Comparison of ENCODE assay signal across 15 cellular contexts in the genomic region with DNA sequence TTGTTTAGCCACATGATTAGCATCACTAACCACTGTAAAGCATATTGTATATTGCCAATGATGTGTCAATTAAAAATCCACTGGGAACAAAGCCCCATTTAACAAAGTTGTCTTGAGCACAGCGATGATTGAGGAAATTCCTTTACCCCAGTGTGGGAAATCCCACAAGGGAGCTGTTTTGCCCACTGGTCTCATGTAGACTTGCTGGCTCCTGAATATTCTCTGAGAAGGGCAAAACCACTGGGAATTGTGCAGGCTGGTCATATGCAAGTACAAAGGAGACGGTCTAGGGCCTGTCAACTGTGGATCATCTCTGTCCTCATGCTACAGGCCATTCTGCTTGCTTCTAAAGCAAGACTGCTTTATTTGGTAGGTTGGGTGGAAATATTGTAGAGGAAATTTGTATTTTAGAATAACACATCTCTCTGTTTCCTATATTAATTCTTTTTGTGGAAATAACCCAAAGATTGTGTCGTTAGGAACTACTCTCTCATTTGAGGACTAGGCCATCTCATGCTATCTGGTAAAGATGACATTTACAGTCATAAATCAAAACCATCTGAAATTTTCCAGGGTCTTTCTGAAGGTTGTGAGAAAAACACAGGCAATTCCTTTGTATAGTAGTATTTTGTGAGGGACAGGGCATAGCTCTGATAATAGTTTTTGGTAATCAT.
DNase-seq lines count a peak whose midpoint lies in the region; ATAC-seq and TF ChIP-seq lines count a peak whose summit lies in the region.
"Had no signal": no experiment of that assay in that cellular context is flagged by ENCODE, and none has a peak within 500 bp of the region (broad histone marks: within the 10 kb centered on the region; RNA-seq: fewer than 3 reads in every experiment).

No MANE protein-coding gene starts in this region.

- H2BK12ac ChIP-seq in mesenchymal stem cell (ENCODE audit: low read length in 2 of 2) = no peak overlapping the region

- H3K9me3 Mint-ChIP-seq in CD8-positive, alpha-beta T cell = no peaks in the 10 kb centered on the region
- H3K9me3 Mint-ChIP-seq in activated T-helper 2 cell treated with anti-CD3 and anti-CD28 coated beads, Interferon-gamma antibody, Interleukin-2, Interleukin-4, amounts not matched to agents 10 μg/mL and 5 μg/mL and 100 μg/mL, durations not matched to agents 14 hours and 24 hours and 36 hours = peaks cover 11% of the 10 kb centered on the region

- no peak overlapping the region for H2AK5ac ChIP-seq in mesenchymal stem cell (ENCODE audit: low read length, severe bottlenecking)

- H3K27me3 Mint-ChIP-seq in CD8-positive, alpha-beta T cell (ENCODE audit: low read depth) = no peaks in the 10 kb centered on the region
- H3K27me3 Mint-ChIP-seq in activated T-helper 2 cell treated with anti-CD3 and anti-CD28 coated beads, Interferon-gamma antibody, Interleukin-2, Interleukin-4, amounts not matched to agents 10 μg/mL and 5 μg/mL and 100 μg/mL, durations not matched to agents 14 hours and 24 hours and 36 hours (ENCODE audit: low read depth) = no peaks in the 10 kb centered on the region

- DNase-seq in CD8-positive, alpha-beta T cell = no peak
- no peak for DNase-seq in activated T-helper 2 cell treated with anti-CD3 and anti-CD28 coated beads, Interferon-gamma antibody, Interleukin-2, Interleukin-4, amounts not matched to agents 10 μg/mL and 5 μg/mL and 100 μg/mL, durations not matched to agents 14 hours and 24 hours and 36 hours (ENCODE audit: low spot score)
- DNase-seq in mesenchymal stem cell (peak; percentile 6), NCI-H748 (lab: John Stamatoyannopoulos, UW; ENCODE audit: unreplicated experiment) (no peak)
- DNase-seq in stimulated activated CD4-positive, alpha-beta T cell treated with anti-CD3 and anti-CD28 coated beads, Interleukin-4, amount 100 ng/mL, for 1 hour = no peak
- DNase-seq: activated CD4-positive, alpha-beta T cell treated with anti-CD3 and anti-CD28 coated beads for 48 hours; left ventricle myocardium inferior; NCI-H1417; NCI-H524; PC-9 had no signal

- no peak overlapping the region for H3K9ac ChIP-seq in mesenchymal stem cell (ENCODE audit: low read length)
- H3K9ac ChIP-seq: BLaER1 had no signal

- no peak overlapping the region for H2BK5ac ChIP-seq in mesenchymal stem cell (ENCODE audit: low read depth, low read length, poor library complexity, severe bottlenecking)

- H3K4ac ChIP-seq in mesenchymal stem cell (ENCODE audit: low read depth in 1 of 2, low read length in 2 of 2) = no peak overlapping the region

- no peak overlapping the region for H3K27ac ChIP-seq in CD8-positive, alpha-beta T cell (ENCODE audit: low read depth, low read length)
- no peak overlapping the region for H3K27ac ChIP-seq in mesenchymal stem cell (ENCODE audit: low read length, poor library complexity, severe bottlenecking)
- H3K27ac ChIP-seq: BLaER1, left ventricle myocardium inferior, PC-9 had no signal

- H3K4me3 ChIP-seq in CD8-positive, alpha-beta T cell (ENCODE audit: low read depth, low read length) = no peak overlapping the region
- no peak overlapping the region for H3K4me3 ChIP-seq in mesenchymal stem cell (ENCODE audit: insufficient read depth in 1 of 2, low read depth in 1 of 2, low read length in 2 of 2)
- H3K4me3 ChIP-seq: BLaER1, left ventricle myocardium inferior, PC-9 had no signal

- peak; percentile 37 for ATAC-seq in CD8-positive, alpha-beta T cell
- ATAC-seq in GM19463 (IDR thresholded peaks at IDR 0.05; ENCODE audit: unreplicated experiment) (peak; percentile 33), GM21447 (IDR thresholded peaks at IDR 0.05; ENCODE audit: unreplicated experiment) (no peak), HG03521 (IDR thresholded peaks at IDR 0.05; ENCODE audit: unreplicated experiment) (no peak)
- ATAC-seq: HepG2 had no signal

- H3K36me3 ChIP-seq in CD8-positive, alpha-beta T cell (ENCODE audit: insufficient read depth, low read length) = no peaks in the 10 kb centered on the region
- H3K36me3 ChIP-seq in mesenchymal stem cell (ENCODE audit: control insufficient read depth in 1 of 2, insufficient read depth in 2 of 2, low read depth in 1 of 2, low read length in 2 of 2) = no peaks in the 10 kb centered on the region
- H3K36me3 ChIP-seq: BLaER1, left ventricle myocardium inferior had no signal

- H4K91ac ChIP-seq in mesenchymal stem cell (ENCODE audit: low read length) = no peak overlapping the region

- H3K18ac ChIP-seq in mesenchymal stem cell (ENCODE audit: low read depth in 1 of 2, low read length in 2 of 2) = no peak overlapping the region

- no peak overlapping the region for H2BK120ac ChIP-seq in mesenchymal stem cell (ENCODE audit: low read depth, low read length)

- WGBS in mesenchymal stem cell = 87% methylated on average over 3 of the region's 3 CpGs

- H2AFZ ChIP-seq in mesenchymal stem cell (ENCODE audit: low read depth, low read length) = no peak overlapping the region
- H2AFZ ChIP-seq: PC-9 had no signal

- H3K79me1 ChIP-seq in mesenchymal stem cell (replicated peaks; ENCODE audit: low read length, poor library complexity, severe bottlenecking) = peaks cover 15% of the 10 kb centered on the region

- CTCF ChIA-PET in CD8-positive, alpha-beta T cell (lab: Charles Lee) = interaction anchor here (0.9 to 1.0 kb wide), 2 partner anchors 10 to 12 kb away, joined by 4 to 5 read pairs; no protein-coding TSS in a partner anchor

- POLR2A ChIA-PET in CD8-positive, alpha-beta T cell (lab: Charles Lee) = interaction anchor here (0.9 to 1.5 kb wide), 2 partner anchors 11 to 16 kb away, joined by 4 read pairs; no protein-coding TSS in a partner anchor

- no peak overlapping the region for H3K4me2 ChIP-seq in mesenchymal stem cell (ENCODE audit: low read length, poor library complexity, severe bottlenecking)
- H3K4me2 ChIP-seq: BLaER1, PC-9 had no signal

- H3K23ac ChIP-seq in mesenchymal stem cell (ENCODE audit: low read length in 2 of 2) = no peak overlapping the region

- no peaks in the 10 kb centered on the region for H3K9me3 ChIP-seq in CD8-positive, alpha-beta T cell (ENCODE audit: low read length)
- no peaks in the 10 kb centered on the region for H3K9me3 ChIP-seq in mesenchymal stem cell (ENCODE audit: control insufficient read depth, low read length)
- H3K9me3 ChIP-seq: BLaER1, left ventricle myocardium inferior had no signal

- intact Hi-C loops in CD8-positive, alpha-beta T cell (cut with DNase I, micrococcal nuclease) = loop anchor here in 1 of 2 experiments (1.0 to 2.0 kb wide), 3 partner anchors 9 to 16 kb away; no protein-coding TSS in a partner anchor
- intact Hi-C loops in activated T-helper 2 cell treated with anti-CD3 and anti-CD28 coated beads, Interferon-gamma antibody, Interleukin-2, Interleukin-4, amounts not matched to agents 10 μg/mL and 5 μg/mL and 100 μg/mL, durations not matched to agents 14 hours and 24 hours and 36 hours (cut with micrococcal nuclease) = loop anchor here (1.0 kb wide), 2 partner anchors 15 to 18 kb away; no protein-coding TSS in a partner anchor

- no peaks in the 10 kb centered on the region for H3K27me3 ChIP-seq in CD8-positive, alpha-beta T cell (ENCODE audit: insufficient read depth, low read length)
- no peaks in the 10 kb centered on the region for H3K27me3 ChIP-seq in mesenchymal stem cell (ENCODE audit: control insufficient read depth in 1 of 2, insufficient read depth in 1 of 2, low read length in 2 of 2)
- H3K27me3 ChIP-seq: BLaER1 had no signal

- H3K4me1 Mint-ChIP-seq in CD8-positive, alpha-beta T cell (ENCODE audit: low read depth) = peaks cover 82% of the 10 kb centered on the region
- H3K4me1 Mint-ChIP-seq in activated T-helper 2 cell treated with anti-CD3 and anti-CD28 coated beads, Interferon-gamma antibody, Interleukin-2, Interleukin-4, amounts not matched to agents 10 μg/mL and 5 μg/mL and 100 μg/mL, durations not matched to agents 14 hours and 24 hours and 36 hours (ENCODE audit: low read depth) = peaks cover 25% of the 10 kb centered on the region

- H3K4me1 ChIP-seq in CD8-positive, alpha-beta T cell (ENCODE audit: insufficient read depth, low read length) = peaks cover 40% of the 10 kb centered on the region
- H3K4me1 ChIP-seq in mesenchymal stem cell (ENCODE audit: control insufficient read depth, insufficient read depth, low read depth, low read length) = no peaks in the 10 kb centered on the region
- H3K4me1 ChIP-seq: BLaER1 had no signal

- no peak overlapping the region for H2BK15ac ChIP-seq in mesenchymal stem cell (ENCODE audit: low read depth, poor library complexity, severe bottlenecking)

- no peak overlapping the region for H4K8ac ChIP-seq in mesenchymal stem cell (ENCODE audit: low read length)

- H3K27ac Mint-ChIP-seq in CD8-positive, alpha-beta T cell = peak overlapping the region; percentile 87
- peak overlapping the region; percentile 82 for H3K27ac Mint-ChIP-seq in activated T-helper 2 cell treated with anti-CD3 and anti-CD28 coated beads, Interferon-gamma antibody, Interleukin-2, Interleukin-4, amounts not matched to agents 10 μg/mL and 5 μg/mL and 100 μg/mL, durations not matched to agents 14 hours and 24 hours and 36 hours

- no peak for TF ChIP-seq CTCF in CD8-positive, alpha-beta T cell (IDR thresholded peaks at IDR 0.05)

- no peak overlapping the region for H3K14ac ChIP-seq in mesenchymal stem cell (ENCODE audit: low read length in 2 of 2)

- H3K36me3 Mint-ChIP-seq in CD8-positive, alpha-beta T cell = peaks cover 16% of the 10 kb centered on the region
- H3K36me3 Mint-ChIP-seq in activated T-helper 2 cell treated with anti-CD3 and anti-CD28 coated beads, Interferon-gamma antibody, Interleukin-2, Interleukin-4, amounts not matched to agents 10 μg/mL and 5 μg/mL and 100 μg/mL, durations not matched to agents 14 hours and 24 hours and 36 hours (ENCODE audit: low read depth) = peaks cover 25% of the 10 kb centered on the region

- peak overlapping the region; percentile 49 for H3K4me3 Mint-ChIP-seq in CD8-positive, alpha-beta T cell
- no peak overlapping the region for H3K4me3 Mint-ChIP-seq in activated T-helper 2 cell treated with anti-CD3 and anti-CD28 coated beads, Interferon-gamma antibody, Interleukin-2, Interleukin-4, amounts not matched to agents 10 μg/mL and 5 μg/mL and 100 μg/mL, durations not matched to agents 14 hours and 24 hours and 36 hours (ENCODE audit: low read depth)

Comparison
In these comparisons a context has a peak if more than half of its experiments do, and no peak if none do; other contexts are left out.
1. ATAC-seq: peak in CD8-positive, alpha-beta T cell (single experiment) and GM19463 (single experiment); none in GM21447 (single experiment) and HG03521 (single experiment).